In genomic region chr20:19283503-19283902, GRCh38 we compare ENCODE assay signal across 35 cellular contexts.
"Had no signal": no experiment of that assay in that cellular context is flagged by ENCODE, and none has a peak within 500 bp of the region (broad histone marks: within the 10 kb centered on the region; RNA-seq: fewer than 3 reads in every experiment).

No MANE protein-coding gene starts in this region.

- H3K36me3 ChIP-seq: ascending aorta, cardiac muscle cell, MG63, Peyer's patch had no signal

- H3K9me3 Mint-ChIP-seq: activated CD4-positive, alpha-beta T cell treated with anti-CD3 and anti-CD28 coated beads, Interleukin-2, amount 10 ng/mL, durations not matched to agents 24 days and 14 days; activated CD8-positive, alpha-beta T cell treated with anti-CD3 and anti-CD28 coated beads for 36 hours; activated naive CD4-positive, alpha-beta T cell treated with anti-CD3 and anti-CD28 coated beads, Interleukin-2, amount 50 U/mL, for 24 hours; activated naive CD8-positive, alpha-beta T cell treated with anti-CD3 and anti-CD28 coated beads, Interleukin-2, amount 10 ng/mL, durations not matched to agents 7 days and 5 days; activated T-cell treated with anti-CD3 and anti-CD28 coated beads, Interleukin-2, amount 50 U/mL, for 72 hours; activated T-helper 17 cell treated with anti-CD3 and anti-CD28 coated beads, Interleukin-2, amount 50 U/mL, for 72 hours; central memory CD8-positive, alpha-beta T cell had no signal

- DNase-seq: activated CD4-positive, alpha-beta T cell treated with anti-CD3 and anti-CD28 coated beads, Interleukin-2, amount 10 ng/mL, durations not matched to agents 24 days and 14 days; activated CD4-positive, alpha-beta T cell treated with anti-CD3 and anti-CD28 coated beads, Interleukin-2, amount 50 U/mL, for 4 hours; activated CD8-positive, alpha-beta T cell treated with anti-CD3 and anti-CD28 coated beads for 36 hours; activated gamma-delta T cell; activated naive CD4-positive, alpha-beta T cell treated with Interleukin-2 at 50 U/mL for 16 hours; activated naive CD8-positive, alpha-beta T cell treated with anti-CD3 and anti-CD28 coated beads, Interleukin-2, amount 10 ng/mL, durations not matched to agents 7 days and 5 days; activated T-cell treated with anti-CD3 and anti-CD28 coated beads, Interleukin-2, amount 50 U/mL, for 1 hour; activated T-cell treated with anti-CD3 and anti-CD28 coated beads, Interleukin-2, amount 50 U/mL, for 72 hours; amygdala; Kasumi-1; KG1; MG63; NCI-H1048; NCI-H1436 treated with DMSO at 0.1 percent for 48 hours; NCI-H1694 treated with DMSO at 0.1 percent for 48 hours; NCI-H2029; NCI-H345; NCI-H510A; NCI-H526; NCI-H748 treated with DMSO at 0.1 percent for 48 hours; NK-92 treated with Interleukin-12 subunit alpha and Interleukin-12 subunit beta, amount 100 ng/mL, for 24 hours; PC-3; Peyer's patch; SIG-M5; SW 1271; T-helper 1 cell; T-helper 2 cell; T-helper 9 cell had no signal

- H3K27ac Mint-ChIP-seq: activated CD4-positive, alpha-beta T cell treated with anti-CD3 and anti-CD28 coated beads, Interleukin-2, amount 10 ng/mL, durations not matched to agents 24 days and 14 days; activated CD8-positive, alpha-beta T cell treated with anti-CD3 and anti-CD28 coated beads for 36 hours; activated naive CD4-positive, alpha-beta T cell treated with anti-CD3 and anti-CD28 coated beads, Interleukin-2, amount 50 U/mL, for 24 hours; activated naive CD8-positive, alpha-beta T cell treated with anti-CD3 and anti-CD28 coated beads, Interleukin-2, amount 10 ng/mL, durations not matched to agents 7 days and 5 days; activated T-cell treated with anti-CD3 and anti-CD28 coated beads, Interleukin-2, amount 50 U/mL, for 72 hours; activated T-helper 17 cell treated with anti-CD3 and anti-CD28 coated beads, Interleukin-2, amount 50 U/mL, for 72 hours had no signal

- H3K4me1 ChIP-seq: Peyer's patch had no signal

- H3K27me3 Mint-ChIP-seq: activated CD4-positive, alpha-beta T cell treated with anti-CD3 and anti-CD28 coated beads, Interleukin-2, amount 10 ng/mL, durations not matched to agents 24 days and 14 days; activated naive CD4-positive, alpha-beta T cell treated with anti-CD3 and anti-CD28 coated beads, Interleukin-2, amount 50 U/mL, for 24 hours; activated T-helper 17 cell treated with anti-CD3 and anti-CD28 coated beads, Interleukin-2, amount 50 U/mL, for 72 hours; central memory CD8-positive, alpha-beta T cell had no signal

- H3K36me3 Mint-ChIP-seq: activated naive CD4-positive, alpha-beta T cell treated with anti-CD3 and anti-CD28 coated beads, Interleukin-2, amount 50 U/mL, for 24 hours; activated naive CD8-positive, alpha-beta T cell treated with anti-CD3 and anti-CD28 coated beads, Interleukin-2, amount 10 ng/mL, durations not matched to agents 7 days and 5 days had no signal

- H3K4me3 ChIP-seq: ascending aorta, cardiac muscle cell, MG63, Peyer's patch had no signal

- H3K9me3 ChIP-seq: ascending aorta, MG63, Peyer's patch had no signal

- H3K4me1 Mint-ChIP-seq: activated CD4-positive, alpha-beta T cell treated with anti-CD3 and anti-CD28 coated beads, Interleukin-2, amount 10 ng/mL, durations not matched to agents 24 days and 14 days; activated naive CD4-positive, alpha-beta T cell treated with anti-CD3 and anti-CD28 coated beads, Interleukin-2, amount 50 U/mL, for 24 hours; activated naive CD8-positive, alpha-beta T cell treated with anti-CD3 and anti-CD28 coated beads, Interleukin-2, amount 10 ng/mL, durations not matched to agents 7 days and 5 days; activated T-helper 17 cell treated with anti-CD3 and anti-CD28 coated beads, Interleukin-2, amount 50 U/mL, for 72 hours; central memory CD8-positive, alpha-beta T cell had no signal

- H3K27me3 ChIP-seq: ascending aorta, cardiac muscle cell, MG63, Peyer's patch had no signal

- H3K4me3 Mint-ChIP-seq: activated CD4-positive, alpha-beta T cell treated with anti-CD3 and anti-CD28 coated beads, Interleukin-2, amount 10 ng/mL, durations not matched to agents 24 days and 14 days; activated CD8-positive, alpha-beta T cell treated with anti-CD3 and anti-CD28 coated beads for 36 hours; activated naive CD4-positive, alpha-beta T cell treated with anti-CD3 and anti-CD28 coated beads, Interleukin-2, amount 50 U/mL, for 24 hours; activated naive CD8-positive, alpha-beta T cell treated with anti-CD3 and anti-CD28 coated beads, Interleukin-2, amount 10 ng/mL, durations not matched to agents 7 days and 5 days; activated T-cell treated with anti-CD3 and anti-CD28 coated beads, Interleukin-2, amount 50 U/mL, for 72 hours; activated T-helper 17 cell treated with anti-CD3 and anti-CD28 coated beads, Interleukin-2, amount 50 U/mL, for 72 hours; central memory CD8-positive, alpha-beta T cell had no signal

- ATAC-seq: activated CD8-positive, alpha-beta T cell treated with anti-CD3 and anti-CD28 coated beads for 36 hours; activated T-cell treated with anti-CD3 and anti-CD28 coated beads, Interleukin-2, amount 50 U/mL, for 72 hours; activated T-helper 17 cell treated with anti-CD3 and anti-CD28 coated beads, Interleukin-2, amount 50 U/mL, for 72 hours; PC-3; Right ventricle myocardium inferior had no signal

- H3K27ac ChIP-seq: cardiac muscle cell, Peyer's patch, RWPE1 had no signal
